In the genomic region with DNA sequence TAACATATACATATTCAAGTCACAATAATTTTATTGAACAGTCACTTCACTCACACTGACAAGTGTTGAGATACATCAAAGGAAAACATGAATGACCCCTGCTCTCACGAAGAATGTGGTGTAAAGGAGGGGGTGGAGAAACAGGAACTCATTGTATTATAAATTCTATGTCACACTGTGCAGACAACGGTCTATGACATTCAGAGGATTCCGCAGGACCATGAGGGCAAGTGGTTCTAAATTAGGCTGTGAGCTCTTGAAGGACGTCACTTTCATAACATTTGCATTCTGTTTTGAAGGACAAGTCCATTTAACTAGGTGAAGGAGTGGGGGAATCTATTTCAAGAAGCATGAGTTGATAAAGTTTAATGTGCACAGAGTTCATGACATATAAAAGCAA, we compare ENCODE assay signal across 14 cellular contexts.
"Had no signal": no experiment of that assay in that cellular context is flagged by ENCODE, and none has a peak within 500 bp of the region (broad histone marks: within the 10 kb centered on the region; RNA-seq: fewer than 3 reads in every experiment).

No MANE protein-coding gene starts in this region.

- H3K27me3 Mint-ChIP-seq: activated naive CD4-positive, alpha-beta T cell treated with anti-CD3 and anti-CD28 coated beads, Interleukin-2, amount 10 ng/mL, durations not matched to agents 7 days and 5 days; brain; type B pancreatic cell had no signal

- H3K4me3 ChIP-seq: SK-N-MC had no signal

- H3K4me1 Mint-ChIP-seq: activated naive CD4-positive, alpha-beta T cell treated with anti-CD3 and anti-CD28 coated beads, Interleukin-2, amount 10 ng/mL, durations not matched to agents 7 days and 5 days; brain; immature natural killer cell had no signal

- DNase-seq: activated CD4-positive, alpha-beta T cell treated with anti-CD3 and anti-CD28 coated beads, Interleukin-2, amount 50 U/mL, for 1 hour; activated naive CD4-positive, alpha-beta T cell treated with anti-CD3 and anti-CD28 coated beads, Interleukin-2, amount 10 ng/mL, durations not matched to agents 7 days and 5 days; activated T-cell treated with anti-CD3 and anti-CD28 coated beads for 4 hours; amniotic stem cell; dermis blood vessel endothelial cell; immature natural killer cell; stimulated activated CD4-positive, alpha-beta T cell treated with anti-CD3 and anti-CD28 coated beads, Interleukin-4, amount 100 ng/mL, for 4 hours; substantia nigra; T-helper 1 cell had no signal

- H3K4me3 Mint-ChIP-seq: activated naive CD4-positive, alpha-beta T cell treated with anti-CD3 and anti-CD28 coated beads, Interleukin-2, amount 10 ng/mL, durations not matched to agents 7 days and 5 days; brain; immature natural killer cell; nephron; type B pancreatic cell had no signal

- H3K9me3 Mint-ChIP-seq: activated naive CD4-positive, alpha-beta T cell treated with anti-CD3 and anti-CD28 coated beads, Interleukin-2, amount 10 ng/mL, durations not matched to agents 7 days and 5 days; activated T-helper 2 cell treated with anti-CD3 and anti-CD28 coated beads, Interferon-gamma antibody, Interleukin-2, Interleukin-4, amounts not matched to agents 10 μg/mL and 5 μg/mL and 100 μg/mL, durations not matched to agents 14 hours and 24 hours and 36 hours; nephron; type B pancreatic cell had no signal

- H3K27ac ChIP-seq: SK-N-MC had no signal

- H3K27ac Mint-ChIP-seq: activated naive CD4-positive, alpha-beta T cell treated with anti-CD3 and anti-CD28 coated beads, Interleukin-2, amount 10 ng/mL, durations not matched to agents 7 days and 5 days; activated T-helper 2 cell treated with anti-CD3 and anti-CD28 coated beads, Interferon-gamma antibody, Interleukin-2, Interleukin-4, amounts not matched to agents 10 μg/mL and 5 μg/mL and 100 μg/mL, durations not matched to agents 14 hours and 24 hours and 36 hours; brain; immature natural killer cell; nephron; type B pancreatic cell had no signal

- H3K36me3 Mint-ChIP-seq: activated naive CD4-positive, alpha-beta T cell treated with anti-CD3 and anti-CD28 coated beads, Interleukin-2, amount 10 ng/mL, durations not matched to agents 7 days and 5 days; brain; immature natural killer cell; type B pancreatic cell had no signal
